In the genomic region with DNA sequence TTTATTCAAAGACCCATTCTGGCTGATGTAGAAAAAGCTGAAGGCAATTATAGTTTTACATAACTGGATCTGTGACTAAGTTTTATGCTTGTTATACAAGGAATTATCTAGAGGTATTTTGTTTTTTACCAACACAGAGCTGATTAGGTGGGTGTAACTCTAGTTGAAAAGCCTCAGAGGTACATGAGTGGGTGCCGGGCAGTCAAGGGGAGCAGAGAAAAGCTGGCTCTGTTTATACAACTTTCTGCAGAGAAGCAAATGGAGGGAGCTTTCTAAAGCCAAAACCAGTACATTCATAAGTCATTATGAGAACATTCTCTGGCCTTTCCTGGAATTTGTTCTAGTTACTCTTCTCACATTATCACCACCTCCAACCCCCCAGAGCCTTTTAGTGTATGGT, we compare ENCODE assay signal across 21 cellular contexts.
"Had no signal": no experiment of that assay in that cellular context is flagged by ENCODE, and none has a peak within 500 bp of the region (broad histone marks: within the 10 kb centered on the region; RNA-seq: fewer than 3 reads in every experiment).

No MANE protein-coding gene starts in this region.

- ATAC-seq: activated T-helper 17 cell treated with anti-CD3 and anti-CD28 coated beads, Interleukin-2, amount 50 U/mL, for 72 hours; gastrocnemius medialis; mucosa of descending colon; naive thymus-derived CD4-positive, alpha-beta T cell; psoas muscle; right lobe of liver; stimulated activated effector memory CD8-positive, alpha-beta T cell treated with anti-CD3 and anti-CD28 coated beads, Interleukin-12 subunit alpha, Interleukin-12 subunit beta, amount 100 ng/mL, for 72 hours had no signal

- H3K27ac ChIP-seq: colonic mucosa, epithelial cell of prostate, gastrocnemius medialis, heart right ventricle, neural progenitor cell, psoas muscle, right lobe of liver, testis, upper lobe of left lung had no signal

- H3K4me3 ChIP-seq: colonic mucosa, gastrocnemius medialis, heart right ventricle, mucosa of descending colon, neural progenitor cell, psoas muscle, right lobe of liver, stomach, testis, upper lobe of left lung had no signal

- DNase-seq: activated CD4-positive, alpha-beta T cell treated with anti-CD3 and anti-CD28 coated beads, Interleukin-2, amount 50 U/mL, for 48 hours; activated naive CD4-positive, alpha-beta T cell; colonic mucosa; endodermal cell; gastrocnemius medialis; heart right ventricle; immature natural killer cell; kidney glomerular epithelial cell; mesenchymal stem cell; mucosa of descending colon; naive thymus-derived CD4-positive, alpha-beta T cell; psoas muscle; right lobe of liver; stimulated activated CD4-positive, alpha-beta T cell treated with anti-CD3 and anti-CD28 coated beads, Interleukin-4, amount 100 ng/mL, for 24 hours; stomach; testis had no signal
